2 cellular contexts compared by ENCODE assay signal in the genomic region with DNA sequence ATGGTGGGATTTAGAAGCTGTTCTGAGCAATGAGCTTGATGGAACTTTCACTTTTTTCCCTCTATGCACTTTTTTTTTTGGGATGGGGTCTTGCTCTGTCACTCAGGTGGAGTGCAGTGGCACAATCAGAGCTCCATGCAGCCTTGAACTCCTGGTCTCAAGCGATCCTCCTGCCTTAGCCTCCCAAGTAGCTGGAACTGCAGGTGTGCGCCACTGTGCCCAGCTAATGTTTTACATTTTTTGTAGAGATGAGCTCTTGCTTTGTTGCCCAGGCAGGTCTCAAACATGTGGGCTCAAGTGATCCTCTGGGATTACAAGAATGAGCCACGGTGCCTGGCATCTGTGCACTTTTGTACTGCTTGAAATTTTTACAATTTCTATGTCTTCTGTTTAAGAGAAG.
TF ChIP-seq lines count a peak whose summit lies in the region.

No MANE protein-coding gene starts in this region.

TF ChIP-seq in HepG2, 621 proteins besides CTCF, POLR2A, EP300 and RAD21:
- TF ChIP-seq ZMYM2 (CRISPR knock-in tag; IDR thresholded peaks at IDR 0.05), result 0 out of 2 replicates have a peak, but pooled peaks have one; percentile 26
- peak; percentile 60 for TF ChIP-seq ZNF770 (CRISPR knock-in tag; IDR thresholded peaks at IDR 0.05)
- TF ChIP-seq ZNF367 (CRISPR knock-in tag; IDR thresholded peaks at IDR 0.05; ENCODE audit: borderline replicate concordance), result no peak
- peak; percentile 70; the same call in 1 of the 2 replicates for TF ChIP-seq ZNF460 (CRISPR knock-in tag; IDR thresholded peaks at IDR 0.05; ENCODE audit: borderline replicate concordance)

TF ChIP-seq in H1, 55 proteins besides CTCF, POLR2A, EP300 and RAD21:
- TF ChIP-seq FOSL1 (IDR thresholded peaks at IDR 0.05; ENCODE audit: insufficient read depth, low read depth, low read length) (no peak), CHD1 (IDR thresholded peaks at IDR 0.05; ENCODE audit: low read depth, low read length) (no peak), BCL11A (IDR thresholded peaks at IDR 0.05; ENCODE audit: low read depth in 2 of 2, low read length in 2 of 2) (no peak), SP2 (IDR thresholded peaks at IDR 0.05; ENCODE audit: low read length) (no peak), NANOG (IDR thresholded peaks at IDR 0.05; ENCODE audit: insufficient read depth, low read depth, low read length, poor library complexity, severe bottlenecking) (no peak), HDAC2 (IDR thresholded peaks at IDR 0.05; ENCODE audit: borderline replicate concordance in 1 of 2, low read depth in 2 of 2, low read length in 2 of 2) (no peak), SP4 (IDR thresholded peaks at IDR 0.05; ENCODE audit: low read length) (no peak), RFX5 (IDR thresholded peaks at IDR 0.05; ENCODE audit: borderline replicate concordance, low read depth, low read length) (no peak), TAF1 (IDR thresholded peaks at IDR 0.05; ENCODE audit: low read depth, low read length) (no peak), BACH1 (IDR thresholded peaks at IDR 0.05; ENCODE audit: low read length) (no peak), POLR2AphosphoS5 (IDR thresholded peaks at IDR 0.05; ENCODE audit: low read depth, low read length) (no peak), TAF7 (optimal IDR thresholded peaks at IDR 0.05; ENCODE audit: borderline replicate concordance, low read depth, low read length) (no peak), TCF12 (IDR thresholded peaks at IDR 0.05; ENCODE audit: low read depth, low read length) (no peak)
- TF ChIP-seq, protein P1, sequence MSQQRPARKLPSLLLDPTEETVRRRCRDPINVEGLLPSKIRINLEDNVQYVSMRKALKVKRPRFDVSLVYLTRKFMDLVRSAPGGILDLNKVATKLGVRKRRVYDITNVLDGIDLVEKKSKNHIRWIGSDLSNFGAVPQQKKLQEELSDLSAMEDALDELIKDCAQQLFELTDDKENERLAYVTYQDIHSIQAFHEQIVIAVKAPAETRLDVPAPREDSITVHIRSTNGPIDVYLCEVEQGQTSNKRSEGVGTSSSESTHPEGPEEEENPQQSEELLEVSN (IDR thresholded peaks at IDR 0.05), result no peak
- TF ChIP-seq, protein P2, sequence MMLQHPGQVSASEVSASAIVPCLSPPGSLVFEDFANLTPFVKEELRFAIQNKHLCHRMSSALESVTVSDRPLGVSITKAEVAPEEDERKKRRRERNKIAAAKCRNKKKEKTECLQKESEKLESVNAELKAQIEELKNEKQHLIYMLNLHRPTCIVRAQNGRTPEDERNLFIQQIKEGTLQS (IDR thresholded peaks at IDR 0.05; ENCODE audit: insufficient read depth, low read depth, low read length), result no peak
- TF ChIP-seq, protein P3, sequence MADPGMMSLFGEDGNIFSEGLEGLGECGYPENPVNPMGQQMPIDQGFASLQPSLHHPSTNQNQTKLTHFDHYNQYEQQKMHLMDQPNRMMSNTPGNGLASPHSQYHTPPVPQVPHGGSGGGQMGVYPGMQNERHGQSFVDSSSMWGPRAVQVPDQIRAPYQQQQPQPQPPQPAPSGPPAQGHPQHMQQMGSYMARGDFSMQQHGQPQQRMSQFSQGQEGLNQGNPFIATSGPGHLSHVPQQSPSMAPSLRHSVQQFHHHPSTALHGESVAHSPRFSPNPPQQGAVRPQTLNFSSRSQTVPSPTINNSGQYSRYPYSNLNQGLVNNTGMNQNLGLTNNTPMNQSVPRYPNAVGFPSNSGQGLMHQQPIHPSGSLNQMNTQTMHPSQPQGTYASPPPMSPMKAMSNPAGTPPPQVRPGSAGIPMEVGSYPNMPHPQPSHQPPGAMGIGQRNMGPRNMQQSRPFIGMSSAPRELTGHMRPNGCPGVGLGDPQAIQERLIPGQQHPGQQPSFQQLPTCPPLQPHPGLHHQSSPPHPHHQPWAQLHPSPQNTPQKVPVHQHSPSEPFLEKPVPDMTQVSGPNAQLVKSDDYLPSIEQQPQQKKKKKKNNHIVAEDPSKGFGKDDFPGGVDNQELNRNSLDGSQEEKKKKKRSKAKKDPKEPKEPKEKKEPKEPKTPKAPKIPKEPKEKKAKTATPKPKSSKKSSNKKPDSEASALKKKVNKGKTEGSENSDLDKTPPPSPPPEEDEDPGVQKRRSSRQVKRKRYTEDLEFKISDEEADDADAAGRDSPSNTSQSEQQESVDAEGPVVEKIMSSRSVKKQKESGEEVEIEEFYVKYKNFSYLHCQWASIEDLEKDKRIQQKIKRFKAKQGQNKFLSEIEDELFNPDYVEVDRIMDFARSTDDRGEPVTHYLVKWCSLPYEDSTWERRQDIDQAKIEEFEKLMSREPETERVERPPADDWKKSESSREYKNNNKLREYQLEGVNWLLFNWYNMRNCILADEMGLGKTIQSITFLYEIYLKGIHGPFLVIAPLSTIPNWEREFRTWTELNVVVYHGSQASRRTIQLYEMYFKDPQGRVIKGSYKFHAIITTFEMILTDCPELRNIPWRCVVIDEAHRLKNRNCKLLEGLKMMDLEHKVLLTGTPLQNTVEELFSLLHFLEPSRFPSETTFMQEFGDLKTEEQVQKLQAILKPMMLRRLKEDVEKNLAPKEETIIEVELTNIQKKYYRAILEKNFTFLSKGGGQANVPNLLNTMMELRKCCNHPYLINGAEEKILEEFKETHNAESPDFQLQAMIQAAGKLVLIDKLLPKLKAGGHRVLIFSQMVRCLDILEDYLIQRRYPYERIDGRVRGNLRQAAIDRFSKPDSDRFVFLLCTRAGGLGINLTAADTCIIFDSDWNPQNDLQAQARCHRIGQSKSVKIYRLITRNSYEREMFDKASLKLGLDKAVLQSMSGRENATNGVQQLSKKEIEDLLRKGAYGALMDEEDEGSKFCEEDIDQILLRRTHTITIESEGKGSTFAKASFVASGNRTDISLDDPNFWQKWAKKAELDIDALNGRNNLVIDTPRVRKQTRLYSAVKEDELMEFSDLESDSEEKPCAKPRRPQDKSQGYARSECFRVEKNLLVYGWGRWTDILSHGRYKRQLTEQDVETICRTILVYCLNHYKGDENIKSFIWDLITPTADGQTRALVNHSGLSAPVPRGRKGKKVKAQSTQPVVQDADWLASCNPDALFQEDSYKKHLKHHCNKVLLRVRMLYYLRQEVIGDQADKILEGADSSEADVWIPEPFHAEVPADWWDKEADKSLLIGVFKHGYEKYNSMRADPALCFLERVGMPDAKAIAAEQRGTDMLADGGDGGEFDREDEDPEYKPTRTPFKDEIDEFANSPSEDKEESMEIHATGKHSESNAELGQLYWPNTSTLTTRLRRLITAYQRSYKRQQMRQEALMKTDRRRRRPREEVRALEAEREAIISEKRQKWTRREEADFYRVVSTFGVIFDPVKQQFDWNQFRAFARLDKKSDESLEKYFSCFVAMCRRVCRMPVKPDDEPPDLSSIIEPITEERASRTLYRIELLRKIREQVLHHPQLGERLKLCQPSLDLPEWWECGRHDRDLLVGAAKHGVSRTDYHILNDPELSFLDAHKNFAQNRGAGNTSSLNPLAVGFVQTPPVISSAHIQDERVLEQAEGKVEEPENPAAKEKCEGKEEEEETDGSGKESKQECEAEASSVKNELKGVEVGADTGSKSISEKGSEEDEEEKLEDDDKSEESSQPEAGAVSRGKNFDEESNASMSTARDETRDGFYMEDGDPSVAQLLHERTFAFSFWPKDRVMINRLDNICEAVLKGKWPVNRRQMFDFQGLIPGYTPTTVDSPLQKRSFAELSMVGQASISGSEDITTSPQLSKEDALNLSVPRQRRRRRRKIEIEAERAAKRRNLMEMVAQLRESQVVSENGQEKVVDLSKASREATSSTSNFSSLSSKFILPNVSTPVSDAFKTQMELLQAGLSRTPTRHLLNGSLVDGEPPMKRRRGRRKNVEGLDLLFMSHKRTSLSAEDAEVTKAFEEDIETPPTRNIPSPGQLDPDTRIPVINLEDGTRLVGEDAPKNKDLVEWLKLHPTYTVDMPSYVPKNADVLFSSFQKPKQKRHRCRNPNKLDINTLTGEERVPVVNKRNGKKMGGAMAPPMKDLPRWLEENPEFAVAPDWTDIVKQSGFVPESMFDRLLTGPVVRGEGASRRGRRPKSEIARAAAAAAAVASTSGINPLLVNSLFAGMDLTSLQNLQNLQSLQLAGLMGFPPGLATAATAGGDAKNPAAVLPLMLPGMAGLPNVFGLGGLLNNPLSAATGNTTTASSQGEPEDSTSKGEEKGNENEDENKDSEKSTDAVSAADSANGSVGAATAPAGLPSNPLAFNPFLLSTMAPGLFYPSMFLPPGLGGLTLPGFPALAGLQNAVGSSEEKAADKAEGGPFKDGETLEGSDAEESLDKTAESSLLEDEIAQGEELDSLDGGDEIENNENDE (IDR thresholded peaks at IDR 0.05; ENCODE audit: insufficient replicate concordance, low read length), result no peak
